ENCODE assay signal across 32 cellular contexts in the genomic region with DNA sequence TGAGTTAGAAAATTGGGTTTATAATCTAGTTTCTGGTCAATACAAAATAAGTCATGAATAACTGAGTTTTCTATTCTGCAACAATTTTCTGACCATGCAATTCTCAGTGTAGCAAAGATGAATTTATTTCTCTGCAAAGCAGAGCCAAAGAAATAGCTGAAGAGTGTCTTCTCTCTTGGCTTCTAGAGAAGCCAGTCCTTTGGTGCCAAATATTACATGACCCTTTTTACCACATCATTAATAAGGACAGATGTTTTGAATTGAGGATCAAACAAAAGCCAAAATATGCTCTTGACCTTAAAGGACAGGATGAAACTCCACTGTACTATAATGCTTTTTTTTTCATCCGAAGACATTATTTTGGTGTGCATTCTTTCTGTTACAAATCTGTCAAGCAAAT. TPM values are rescaled to one million over a fixed set of nuclear protein-coding genes. Genes with fewer than 3 reads are reported as not detected.
"Had no signal": no experiment of that assay in that cellular context is flagged by ENCODE, and none has a peak within 500 bp of the region (broad histone marks: within the 10 kb centered on the region; RNA-seq: fewer than 3 reads in every experiment).

No MANE protein-coding gene starts in this region.

- H3K27ac ChIP-seq: ascending aorta, breast epithelium, cardiac muscle cell, colonic mucosa, dorsolateral prefrontal cortex, esophagus muscularis mucosa, foreskin keratinocyte, gastrocnemius medialis, heart left ventricle had no signal

- H3K36me3 ChIP-seq: ascending aorta, breast epithelium, cardiac muscle cell, colonic mucosa, esophagus muscularis mucosa, gastrocnemius medialis, heart left ventricle had no signal

- H3K27me3 ChIP-seq: ascending aorta, breast epithelium, cardiac muscle cell, colonic mucosa, dorsolateral prefrontal cortex, esophagus muscularis mucosa, foreskin keratinocyte, gastrocnemius medialis, heart left ventricle had no signal

- ATAC-seq: activated CD4-positive, alpha-beta T cell treated with anti-CD3 and anti-CD28 coated beads for 36 hours; activated naive CD4-positive, alpha-beta T cell treated with anti-CD3 and anti-CD28 coated beads, Interleukin-2, amount 50 U/mL, for 72 hours; activated T-cell treated with anti-CD3 and anti-CD28 coated beads, Interleukin-2, amount 50 U/mL, for 72 hours; foreskin keratinocyte; gastrocnemius medialis; heart left ventricle; T-helper 17 cell had no signal

- H3K9me3 ChIP-seq: colonic mucosa had no signal

- DNase-seq: activated CD4-positive, alpha-beta memory T cell treated with anti-CD3 and anti-CD28 coated beads, Interleukin-2, amount 10 ng/mL, durations not matched to agents 7 days and 5 days; activated CD4-positive, alpha-beta T cell treated with anti-CD3 and anti-CD28 coated beads for 36 hours; activated CD4-positive, alpha-beta T cell treated with anti-CD3 and anti-CD28 coated beads, Interleukin-2, amount 10 ng/mL, durations not matched to agents 24 days and 14 days; activated CD4-positive, CD25-positive, alpha-beta regulatory T cell; activated CD4-positive, CD25-positive, alpha-beta regulatory T cell treated with anti-CD3 and anti-CD28 coated beads, Interleukin-2, amount 50 U/mL, for 72 hours; activated CD8-positive, alpha-beta memory T cell treated with anti-CD3 and anti-CD28 coated beads, Interleukin-2, amount 50 U/mL, for 48 hours; activated gamma-delta T cell; activated naive CD4-positive, alpha-beta T cell; activated naive CD4-positive, alpha-beta T cell treated with anti-CD3 and anti-CD28 coated beads, Interleukin-2, amount 10 ng/mL, durations not matched to agents 7 days and 5 days; activated naive CD8-positive, alpha-beta T cell treated with anti-CD3 and anti-CD28 coated beads, Interleukin-2, amount 10 ng/mL, durations not matched to agents 7 days and 5 days; activated T-cell treated with anti-CD3 and anti-CD28 coated beads for 4 hours; activated T-cell treated with anti-CD3 and anti-CD28 coated beads, Interleukin-2, amount 50 U/mL, for 24 hours; activated T-cell treated with anti-CD3 and anti-CD28 coated beads, Interleukin-2, amount 50 U/mL, for 72 hours; central memory CD4-positive, alpha-beta T cell; cerebellar nuclear complex; colonic mucosa; dorsolateral prefrontal cortex; effector memory CD4-positive, alpha-beta T cell; endodermal cell; erythroblast; foreskin keratinocyte; gastrocnemius medialis; glutamatergic neuron; heart left ventricle; T-helper 1 cell; T-helper 17 cell; T1000 had no signal

- H3K4me3 ChIP-seq: ascending aorta, breast epithelium, cardiac muscle cell, colonic mucosa, dorsolateral prefrontal cortex, esophagus muscularis mucosa, gastrocnemius medialis, heart left ventricle had no signal

- H3K4me1 ChIP-seq: ascending aorta, breast epithelium, colonic mucosa, gastrocnemius medialis, heart left ventricle had no signal

RNA-seq across cellular contexts. Expression of gene OSTN, which starts 40.2 kb away (rescaled TPM):
- total RNA-seq: activated CD4-positive, alpha-beta memory T cell treated with anti-CD3 and anti-CD28 coated beads, Interleukin-2, amount 10 ng/mL, durations not matched to agents 7 days and 5 days; activated CD4-positive, alpha-beta T cell treated with anti-CD3 and anti-CD28 coated beads for 36 hours; activated CD4-positive, alpha-beta T cell treated with anti-CD3 and anti-CD28 coated beads, Interleukin-2, amount 10 ng/mL, durations not matched to agents 24 days and 14 days; activated naive CD4-positive, alpha-beta T cell treated with anti-CD3 and anti-CD28 coated beads, Interleukin-2, amount 50 U/mL, for 72 hours; activated naive CD8-positive, alpha-beta T cell treated with anti-CD3 and anti-CD28 coated beads, Interleukin-2, amount 10 ng/mL, durations not matched to agents 7 days and 5 days; activated T-cell treated with anti-CD3 and anti-CD28 coated beads, Interleukin-2, amount 50 U/mL, for 72 hours; ascending aorta; colonic mucosa; endodermal cell; esophagus muscularis mucosa; foreskin keratinocyte; T-helper 17 cell had no signal
